ENCODE assay signal across 23 cellular contexts in the genomic region with DNA sequence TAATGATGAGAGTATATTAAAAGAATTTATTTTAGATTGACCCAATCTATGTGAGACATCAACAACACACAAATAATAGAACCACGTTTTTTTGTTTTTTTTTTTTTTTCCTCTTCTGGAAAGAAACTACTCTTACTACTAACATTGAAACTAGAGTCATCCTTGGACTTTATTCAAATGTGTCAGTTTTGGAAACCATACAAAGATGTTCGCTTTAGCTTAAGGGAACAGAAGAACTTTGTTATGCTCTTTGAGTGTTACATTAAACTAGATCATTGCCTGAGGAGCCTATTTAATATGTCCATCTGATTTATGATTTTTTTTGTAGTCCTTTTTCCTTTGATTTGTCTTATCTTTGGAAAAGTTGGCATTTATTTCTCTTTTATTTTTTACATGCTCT.
"Had no signal": no experiment of that assay in that cellular context is flagged by ENCODE, and none has a peak within 500 bp of the region (broad histone marks: within the 10 kb centered on the region; RNA-seq: fewer than 3 reads in every experiment).

No MANE protein-coding gene starts in this region.

- H3K27ac ChIP-seq: cardiac muscle cell, colonic mucosa, epithelial cell of prostate, esophagus squamous epithelium, gastrocnemius medialis, left lung, lower lobe of right lung, skin epidermis, upper lobe of left lung, vagina had no signal

- DNase-seq: activated CD4-positive, alpha-beta T cell treated with anti-CD3 and anti-CD28 coated beads for 36 hours; activated CD4-positive, CD25-positive, alpha-beta regulatory T cell; activated CD8-positive, alpha-beta memory T cell treated with anti-CD3 and anti-CD28 coated beads, Interleukin-2, amount 10 ng/mL, durations not matched to agents 7 days and 5 days; activated CD8-positive, alpha-beta T cell treated with anti-CD3 and anti-CD28 coated beads, Interleukin-2, amount 10 ng/mL, durations not matched to agents 7 days and 5 days; activated naive CD4-positive, alpha-beta T cell; activated T-cell treated with anti-CD3 and anti-CD28 coated beads, Interleukin-2, amount 50 U/mL, for 48 hours; anterior cingulate cortex; cerebellar nuclear complex; colonic mucosa; effector CD8-positive, alpha-beta T cell; esophagus squamous epithelium; gastrocnemius medialis; glutamatergic neuron; left lung; lower lobe of right lung; mesenchymal stem cell; retina; stimulated activated CD4-positive, alpha-beta T cell treated with anti-CD3 and anti-CD28 coated beads, Interleukin-4, amount 100 ng/mL, for 24 hours; upper lobe of left lung had no signal

- H3K4me3 ChIP-seq: cardiac muscle cell, colonic mucosa, esophagus squamous epithelium, gastrocnemius medialis, left lung, lower lobe of right lung, skin epidermis, upper lobe of left lung, vagina had no signal

- H3K27me3 ChIP-seq: cardiac muscle cell, colonic mucosa, esophagus squamous epithelium, gastrocnemius medialis, upper lobe of left lung, vagina had no signal

- H3K9me3 ChIP-seq: colonic mucosa, esophagus squamous epithelium, gastrocnemius medialis, left lung, lower lobe of right lung, upper lobe of left lung, vagina had no signal

- H3K4me1 ChIP-seq: colonic mucosa, esophagus squamous epithelium, gastrocnemius medialis, left lung, lower lobe of right lung, upper lobe of left lung, vagina had no signal

- H3K36me3 ChIP-seq: cardiac muscle cell, colonic mucosa, esophagus squamous epithelium, gastrocnemius medialis, left lung, lower lobe of right lung, upper lobe of left lung, vagina had no signal
